In the genomic region with DNA sequence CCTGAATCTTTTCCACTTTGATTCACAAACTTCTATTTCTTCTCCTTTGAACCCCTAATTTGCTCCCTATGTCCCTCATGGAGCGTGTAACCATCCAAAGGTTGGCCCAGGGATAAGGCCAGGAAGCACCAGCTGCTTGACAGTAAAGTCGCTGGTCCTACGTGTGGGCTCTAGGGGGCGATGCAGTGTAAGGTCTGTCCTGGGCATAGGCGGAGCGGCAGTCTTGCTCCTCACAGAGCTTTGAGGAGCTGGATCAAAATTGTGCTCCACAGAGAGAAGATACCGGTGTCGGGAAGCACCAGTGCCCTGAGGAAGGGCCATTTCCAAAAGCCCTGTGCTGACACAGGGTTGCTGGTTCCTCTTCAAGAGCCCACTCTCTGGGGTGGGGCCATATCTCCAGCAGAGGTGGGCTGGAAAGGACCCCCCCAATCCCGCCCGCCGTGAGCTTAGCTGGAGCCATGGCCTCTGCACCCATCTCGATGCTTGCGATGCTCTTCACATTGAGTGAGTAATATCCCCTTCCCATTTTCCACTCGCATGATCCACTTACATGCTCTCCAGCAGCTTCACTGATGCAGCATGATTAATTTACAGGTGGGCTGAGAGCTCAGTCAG, we compare ENCODE assay signal across 8 cellular contexts. TPM values are rescaled to one million over a fixed set of nuclear protein-coding genes. Genes with fewer than 3 reads are reported as not detected.
A peak's percentile ranks its signal among the peaks of the same experiment; 100 is the strongest.
DNase-seq lines count a peak whose midpoint lies in the region; ATAC-seq, FAIRE-seq and TF ChIP-seq lines count a peak whose summit lies in the region.

No MANE protein-coding gene starts in this region.

- CTCF ChIA-PET in AG04450 (lab: Charles Lee) = interaction anchor here (0.7 to 1.8 kb wide), 3 partner anchors 11 to 25 kb away, joined by 3 to 9 read pairs (median 5); no protein-coding TSS in a partner anchor

- no peaks in the 10 kb centered on the region for H3K4me1 Mint-ChIP-seq in endodermal cell

- H3K4me3 Mint-ChIP-seq in endodermal cell = no peak overlapping the region

- no peaks in the 10 kb centered on the region for H3K36me3 Mint-ChIP-seq in endodermal cell (ENCODE audit: low read depth)

- TF ChIP-seq POLR2A in H54 (IDR thresholded peaks at IDR 0.05; ENCODE audit: low read depth, low read length) = no peak

- no peaks in the 10 kb centered on the region; the same call in 1 of the 2 replicates for H3K9me3 ChIP-seq in AG04450 (ENCODE audit: control insufficient read depth, insufficient read depth, low read length)
- H3K9me3 ChIP-seq in SU-DHL-6 (ENCODE audit: insufficient read depth, low read length) = no peaks in the 10 kb centered on the region
- no peaks in the 10 kb centered on the region for H3K9me3 ChIP-seq in endodermal cell (ENCODE audit: control insufficient read depth, low read length)

- no peaks in the 10 kb centered on the region for H4K20me1 ChIP-seq in SU-DHL-6 (ENCODE audit: low read depth, low read length)

- H3K27ac Mint-ChIP-seq in endodermal cell = no peak overlapping the region

- H3K27me3 ChIP-seq in AG04450 (ENCODE audit: control insufficient read depth, insufficient read depth, low read length) = no peaks in the 10 kb centered on the region
- H3K27me3 ChIP-seq in SU-DHL-6 (ENCODE audit: low read length) = no peaks in the 10 kb centered on the region
- H3K27me3 ChIP-seq in endodermal cell (ENCODE audit: control insufficient read depth, insufficient read depth, low read length, poor library complexity, severe bottlenecking) = peaks cover 6% of the 10 kb centered on the region

- intact Hi-C loops in posterior vena cava (cut with DNase I) = no loop called here

- 0 out of 2 replicates have a peak, but pooled peaks have one; percentile 18 for TF ChIP-seq CTCF in AG04450 (IDR thresholded peaks at IDR 0.05; ENCODE audit: low read depth, low read length)
- TF ChIP-seq CTCF in SU-DHL-6 (IDR thresholded peaks at IDR 0.05; ENCODE audit: insufficient read depth, low read length, poor library complexity, severe bottlenecking) = peak; percentile 67
- peak; percentile 86 for TF ChIP-seq CTCF in endodermal cell (conservative IDR thresholded peaks at IDR 0.05)

- no peak for DNase-seq in AG04450 (ENCODE audit: low read depth, low spot score)
- DNase-seq in H54 (ENCODE audit: insufficient read length, low spot score) = peak; percentile 10
- DNase-seq in endodermal cell = peak; percentile 94
- DNase-seq in stimulated activated CD4-positive, alpha-beta T cell treated with anti-CD3 and anti-CD28 coated beads, TNF-alpha, amount 100 ng/mL, for 48 hours (ENCODE audit: low read depth in 3 of 3) = peak; percentile 6 to 29 (median 12)
- DNase-seq in posterior vena cava (ENCODE audit: low spot score) = no peak
- no peak for DNase-seq in occipital lobe (lab: John Stamatoyannopoulos, UW)

- no peaks in the 10 kb centered on the region for H3K36me3 ChIP-seq in SU-DHL-6 (ENCODE audit: low read length)
- no peaks in the 10 kb centered on the region for H3K36me3 ChIP-seq in endodermal cell (ENCODE audit: control insufficient read depth, insufficient read depth, low read length)

- no peak overlapping the region for H3K4me2 ChIP-seq in SU-DHL-6 (ENCODE audit: low read depth, low read length, poor library complexity, severe bottlenecking)

- H3K27me3 Mint-ChIP-seq in endodermal cell (ENCODE audit: insufficient read depth) = peaks cover 2% of the 10 kb centered on the region

- no peaks in the 10 kb centered on the region for H3F3A ChIP-seq in SU-DHL-6 (ENCODE audit: insufficient read depth)

- no peak for FAIRE-seq in H54 (lab: Jason Lieb, UNC)

- H3K9me2 ChIP-seq in SU-DHL-6 (replicated peaks; ENCODE audit: insufficient read depth, low read length) = no peaks in the 10 kb centered on the region

- H3K27ac ChIP-seq in AG04450 (ENCODE audit: low read depth, low read length) (no peak overlapping the region), SU-DHL-6 (ENCODE audit: low read depth, low read length) (no peak overlapping the region), endodermal cell (ENCODE audit: low read depth, low read length) (no peak overlapping the region)

- no peak overlapping the region for H2AFZ ChIP-seq in SU-DHL-6 (ENCODE audit: low read depth, low read length, severe bottlenecking)

- POLR2A ChIA-PET in AG04450 (lab: Yijun Ruan, JAX) = no interaction called here

- ATAC-seq in HG03095 (IDR thresholded peaks at IDR 0.05; ENCODE audit: unreplicated experiment) = no peak

- H3K4me1 ChIP-seq in endodermal cell (ENCODE audit: control insufficient read depth, insufficient read depth, low read length) = no peaks in the 10 kb centered on the region

- H3K4me3 ChIP-seq in AG04450 (ENCODE audit: low read depth, low read length) (no peak overlapping the region), SU-DHL-6 (ENCODE audit: insufficient read depth, low read length, poor library complexity, severe bottlenecking) (no peak overlapping the region), endodermal cell (ENCODE audit: low read length) (no peak overlapping the region)

- H3K9ac ChIP-seq in SU-DHL-6 (ENCODE audit: low read length) = no peak overlapping the region
- no peak overlapping the region for H3K9ac ChIP-seq in endodermal cell (ENCODE audit: extremely low read depth, low read length, poor library complexity, severe bottlenecking)

- no peaks in the 10 kb centered on the region for H3K79me2 ChIP-seq in SU-DHL-6 (ENCODE audit: insufficient read depth, low read length)

- 42 to 53% methylated on average over 11 to 14 of the region's 14 CpGs for WGBS in endodermal cell (ENCODE audit: insufficient coverage in 1 of 2, insufficient read length in 1 of 2), 2 experiments

- no peaks in the 10 kb centered on the region for H3K9me3 Mint-ChIP-seq in endodermal cell

RNA-seq across cellular contexts. Expression of a gene that starts 49.9 kb away (rescaled TPM):
- polyA plus RNA-seq in AG04450 (2011; rRNA removed) = not detected in 2 replicates
- not detected in 2 replicates for polyA minus RNA-seq in AG04450 (2011; rRNA and poly(A)+ RNA removed)
- total RNA-seq in endodermal cell = not detected
- polyA plus RNA-seq in endodermal cell (2013, experiment 1 of 2) = not detected
- not detected for polyA plus RNA-seq in endodermal cell (2013, experiment 2 of 2)
- not detected for total RNA-seq in posterior vena cava
- total RNA-seq in occipital lobe = not detected

Comparison
In these comparisons a context has a peak if more than half of its experiments do, and no peak if none do; other contexts are left out.
1. DNase-seq: peak in H54 (single experiment), endodermal cell (single experiment) and stimulated activated CD4-positive, alpha-beta T cell treated with anti-CD3 and anti-CD28 coated beads, TNF-alpha, amount 100 ng/mL, for 48 hours (3 of 3); none in AG04450 (single experiment), posterior vena cava (single experiment) and occipital lobe (single experiment).
2. CTCF ChIP-seq: peak in every context shown above with its lines; median percentile 86 in endodermal cell; 67 in SU-DHL-6; 18 in AG04450.